In the genomic region with DNA sequence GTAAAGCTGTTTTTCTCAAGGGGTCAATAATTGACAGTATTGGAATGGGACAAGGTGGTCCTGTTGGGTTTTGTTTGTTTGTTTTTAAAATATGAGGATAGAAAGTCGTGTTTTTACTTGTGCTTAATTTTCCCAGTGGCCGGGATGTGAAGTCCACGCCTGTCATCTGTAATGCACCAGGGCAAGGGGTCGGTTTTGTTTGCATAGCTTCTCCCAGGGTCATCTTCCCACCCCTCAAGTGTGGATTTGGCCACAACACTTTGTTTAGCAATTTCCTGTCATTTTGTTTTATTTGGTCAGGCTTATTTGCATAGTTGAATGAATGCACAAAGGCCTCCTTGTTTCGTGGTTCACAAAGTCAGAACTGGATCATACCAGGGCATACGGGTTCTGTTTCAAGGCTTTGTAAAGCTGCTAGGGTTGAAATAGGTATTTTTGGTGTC, we compare ENCODE assay signal across 11 cellular contexts. TPM values are rescaled to one million over a fixed set of nuclear protein-coding genes. Genes with fewer than 3 reads are reported as not detected.
DNase-seq lines count a peak whose midpoint lies in the region; ATAC-seq and TF ChIP-seq lines count a peak whose summit lies in the region.
"Had no signal": no experiment of that assay in that cellular context is flagged by ENCODE, and none has a peak within 500 bp of the region (broad histone marks: within the 10 kb centered on the region; RNA-seq: fewer than 3 reads in every experiment).

No MANE protein-coding gene starts in this region.

- CTCF ChIA-PET in Panc1 (lab: Charles Lee), result no interaction called here

- peaks cover 70% of the 10 kb centered on the region for H3K4me1 ChIP-seq in Panc1 (ENCODE audit: control insufficient read depth, insufficient read depth, low read length)

- DNase-seq in NCI-H2029 (lab: John Stamatoyannopoulos, UW) (peak; percentile 35), NCI-H2029 treated with DMSO at 0.1 percent for 48 hours (lab: John Stamatoyannopoulos, UW) (no peak), Panc1 (ENCODE audit: low read depth, low spot score) (no peak), foreskin melanocyte (peak; percentile 69), sciatic nerve (ENCODE audit: low spot score) (peak; percentile 50), NCI-H2227 (lab: John Stamatoyannopoulos, UW; ENCODE audit: unreplicated experiment) (no peak)
- DNase-seq: stimulated activated CD8-positive, alpha-beta memory T cell treated with anti-CD3 and anti-CD28 coated beads, Interleukin-4, amount 100 ng/mL, for 48 hours had no signal

- in situ Hi-C loops in Panc1 (cut with HindIII; ENCODE audit: low pct_unique_long_range_greater_than_20kb, low sequenced_read_pairs), result no loop called here

- no peak; the same call in 1 of the 2 replicates for ATAC-seq in Panc1
- ATAC-seq in sciatic nerve, result peak; percentile 88
- no peak for ATAC-seq in HG03342 (IDR thresholded peaks at IDR 0.05; ENCODE audit: unreplicated experiment)
- no peak for ATAC-seq in HG03159 (IDR thresholded peaks at IDR 0.05; ENCODE audit: unreplicated experiment)

- H3K9me3 ChIP-seq in Panc1 (ENCODE audit: control insufficient read depth, insufficient read depth, low read depth, low read length), result no peaks in the 10 kb centered on the region
- H3K9me3 ChIP-seq: adrenal gland had no signal

- BruUV-seq in Panc1 (replicated peaks; lab: Mats Ljungman, UMichigan), result no TSS peak

- intact Hi-C loops in Panc1 (cut with micrococcal nuclease; ENCODE audit: unreplicated experiment), result no loop called here
- intact Hi-C loops in sciatic nerve (cut with DNase I), result no loop called here

- TF ChIP-seq CTCF in Panc1 (IDR thresholded peaks at IDR 0.05), result no peak

- H3K36me3 ChIP-seq in Panc1 (ENCODE audit: control insufficient read depth, insufficient read depth, low read length), result no peaks in the 10 kb centered on the region
- H3K36me3 ChIP-seq: adrenal gland had no signal

- H3K27me3 ChIP-seq in Panc1 (ENCODE audit: control insufficient read depth, insufficient read depth, low read length), result no peaks in the 10 kb centered on the region
- H3K27me3 ChIP-seq: adrenal gland had no signal

- POLR2A ChIA-PET in Panc1 (lab: Charles Lee), result no interaction called here

- no peak overlapping the region for H3K4me3 ChIP-seq in Panc1 (ENCODE audit: low read depth in 2 of 2, low read length in 2 of 2)
- H3K4me3 ChIP-seq: adrenal gland had no signal

- H3K27ac ChIP-seq in Panc1 (ENCODE audit: low read length), result peak overlapping the region; percentile 74
- H3K27ac ChIP-seq: epithelial cell of prostate had no signal

RNA-seq across cellular contexts. Expression of a gene that starts 29.8 kb away (rescaled TPM):
- total RNA-seq in Panc1 (2021; ENCODE audit: unreplicated experiment), result 70.0 TPM
- 38.7 TPM for polyA plus RNA-seq in Panc1 (2012; ENCODE audit: insufficient read length)
- 22.5 TPM for total RNA-seq in sciatic nerve

Comparison
In these comparisons a context has a peak if more than half of its experiments do, and no peak if none do; other contexts are left out.
1. DNase-seq: peak in NCI-H2029 (single experiment), foreskin melanocyte (single experiment) and sciatic nerve (single experiment); none in NCI-H2029 treated with DMSO at 0.1 percent for 48 hours (single experiment), Panc1 (single experiment) and NCI-H2227 (single experiment).